Comparison of ENCODE assay signal across 8 cellular contexts in genomic region chr1:85027242-85027983, GRCh38. TPM values are rescaled to one million over a fixed set of nuclear protein-coding genes. Genes with fewer than 3 reads are reported as not detected.
DNase-seq lines count a peak whose midpoint lies in the region; ATAC-seq, FAIRE-seq and TF ChIP-seq lines count a peak whose summit lies in the region.

No MANE protein-coding gene starts in this region.

- no peak overlapping the region for H3K4me2 ChIP-seq in HepG2 (ENCODE audit: low read depth, low read length)
- no peak overlapping the region for H3K4me2 ChIP-seq in PC-9

- POLR2A ChIA-PET in activated CD4-positive, alpha-beta memory T cell treated with anti-CD3 and anti-CD28 coated beads for 36 hours (lab: Charles Lee): interaction anchor here (1.1 to 1.4 kb wide), 2 partner anchors 8 to 82 kb away, joined by 4 to 8 read pairs; no protein-coding TSS in a partner anchor
- POLR2A ChIA-PET in HepG2 (lab: Yijun Ruan, JAX): no interaction called here
- POLR2A ChIA-PET in PC-9 (lab: Charles Lee; ENCODE audit: unreplicated experiment): interaction anchor here (0.6 kb wide), 1 partner anchor 809 kb away, joined by 5 read pairs; no protein-coding TSS in a partner anchor

- BruUV-seq in HepG2 (replicated peaks; lab: Mats Ljungman, UMichigan): no TSS peak
- BruUV-seq in PC-9 (replicated peaks; lab: Mats Ljungman, UMichigan): no TSS peak

- no peaks in the 10 kb centered on the region for H3K27me3 Mint-ChIP-seq in activated CD4-positive, alpha-beta memory T cell treated with anti-CD3 and anti-CD28 coated beads for 36 hours

- H3K4me3 ChIP-seq in HepG2 (replicated peaks in 1 of 3; ENCODE audit: insufficient read depth in 1 of 3, low read depth in 2 of 3, low read length in 3 of 3) (no peak overlapping the region), PC-9 (no peak overlapping the region), H7 (ENCODE audit: insufficient read depth, low read depth, low read length) (no peak overlapping the region)

- TF ChIP-seq RAD21 in HepG2 (CRISPR knock-in tag; IDR thresholded peaks at IDR 0.05): no peak

- H3K9ac ChIP-seq in HepG2 (ENCODE audit: insufficient read depth, low read depth, low read length): no peak overlapping the region

- H3K36me3 ChIP-seq in HepG2 (replicated peaks in 1 of 2; ENCODE audit: control insufficient read depth in 1 of 2, insufficient read depth in 2 of 2, low read length in 2 of 2) (no peaks in the 10 kb centered on the region), PC-9 (ENCODE audit: low read depth) (no peaks in the 10 kb centered on the region), H7 (replicated peaks; ENCODE audit: control insufficient read depth, insufficient read depth, low read length) (no peaks in the 10 kb centered on the region)

- peaks cover 12% of the 10 kb centered on the region for H3K4me1 Mint-ChIP-seq in activated CD4-positive, alpha-beta memory T cell treated with anti-CD3 and anti-CD28 coated beads for 36 hours (ENCODE audit: low read depth)

- H3K79me2 ChIP-seq in HepG2 (ENCODE audit: insufficient read depth, low read length) (no peaks in the 10 kb centered on the region), PC-9 (ENCODE audit: low read depth) (no peaks in the 10 kb centered on the region)

- H3K9me3 Mint-ChIP-seq in activated CD4-positive, alpha-beta memory T cell treated with anti-CD3 and anti-CD28 coated beads for 36 hours: no peaks in the 10 kb centered on the region

- TF ChIP-seq CTCF in HepG2 (CRISPR knock-in tag; IDR thresholded peaks at IDR 0.05): no peak; the same call in 1 of the 2 replicates
- no peak for TF ChIP-seq CTCF in PC-9 (conservative IDR thresholded peaks at IDR 0.05)

- no peak overlapping the region for H3K27ac Mint-ChIP-seq in activated CD4-positive, alpha-beta memory T cell treated with anti-CD3 and anti-CD28 coated beads for 36 hours

- H3K27me3 ChIP-seq in HepG2 (ENCODE audit: control insufficient read depth in 1 of 2, insufficient read depth in 2 of 2, low read length in 2 of 2) (no peaks in the 10 kb centered on the region), PC-9 (ENCODE audit: insufficient read depth, low read depth) (no peaks in the 10 kb centered on the region), H7 (ENCODE audit: control insufficient read depth, insufficient read depth, low read length) (no peaks in the 10 kb centered on the region)

- CTCF ChIA-PET in activated CD4-positive, alpha-beta memory T cell treated with anti-CD3 and anti-CD28 coated beads for 36 hours (lab: Charles Lee): interaction anchor here (0.9 to 6.3 kb wide), 13 partner anchors 8 to 227 kb away, joined by 3 to 175 read pairs (median 6); no protein-coding TSS in a partner anchor
- CTCF ChIA-PET in HepG2 (lab: Yijun Ruan, JAX; ENCODE audit: low intra/inter-chr PET ratio, low total read pairs) (interaction anchor here (2.0 kb wide), 1 partner anchor 83 kb away, joined by 10 read pairs; no protein-coding TSS in a partner anchor), PC-9 (lab: Charles Lee) (interaction anchor here (0.7 kb wide), 1 partner anchor 973 kb away, joined by 5 read pairs; no protein-coding TSS in a partner anchor)

- H3K36me3 Mint-ChIP-seq in activated CD4-positive, alpha-beta memory T cell treated with anti-CD3 and anti-CD28 coated beads for 36 hours: no peaks in the 10 kb centered on the region

- DNase-seq in CD1c-positive myeloid dendritic cell (ENCODE audit: extremely low spot score) (peak; percentile 48), HepG2 (ENCODE audit: low spot score) (no peak), PC-9 (no peak), H7 (no peak)
- DNase-seq in activated CD4-positive, alpha-beta memory T cell treated with anti-CD3 and anti-CD28 coated beads for 36 hours: peak; percentile 25
- DNase-seq in activated CD4-positive, CD25-positive, alpha-beta regulatory T cell treated with anti-CD3 and anti-CD28 coated beads, Interleukin-2, amount 50 U/mL, for 72 hours: no peak

- TF ChIP-seq POLR2A in HepG2 (IDR thresholded peaks at IDR 0.05; ENCODE audit: insufficient read depth in 1 of 2, low read depth in 2 of 2, low read length in 2 of 2): no peak

- in situ Hi-C loops in HepG2 (cut with HindIII; ENCODE audit: extremely low pct_ligation_motif_present, low pct_unique_long_range_greater_than_20kb): no loop called here

- FAIRE-seq in HepG2 (lab: Jason Lieb, UNC): no peak

- intact Hi-C loops in activated CD4-positive, alpha-beta memory T cell treated with anti-CD3 and anti-CD28 coated beads for 36 hours (cut with micrococcal nuclease): loop anchor here (1.0 to 2.0 kb wide), 3 partner anchors 29 to 82 kb away; no protein-coding TSS in a partner anchor
- intact Hi-C loops in HepG2 (cut with micrococcal nuclease; ENCODE audit: unreplicated experiment): loop anchor here (1.0 kb wide), 1 partner anchor 82 kb away; no protein-coding TSS in a partner anchor
- intact Hi-C loops in PC-9 (cut with micrococcal nuclease; ENCODE audit: unreplicated experiment): no loop called here

- H3K4me3 Mint-ChIP-seq in activated CD4-positive, alpha-beta memory T cell treated with anti-CD3 and anti-CD28 coated beads for 36 hours: no peak overlapping the region

- H2AFZ ChIP-seq in HepG2 (ENCODE audit: low read length): no peak overlapping the region
- no peak overlapping the region for H2AFZ ChIP-seq in PC-9

- ATAC-seq in GM18909 (IDR thresholded peaks at IDR 0.05; ENCODE audit: poor library complexity, unreplicated experiment) (peak; percentile 87), HG03097 (IDR thresholded peaks at IDR 0.05; ENCODE audit: low FRiP score, unreplicated experiment) (peak; percentile 67), HepG2 (peak; percentile 84)

- no peaks in the 10 kb centered on the region for H3K9me3 ChIP-seq in HepG2 (ENCODE audit: low read length)
- no peaks in the 10 kb centered on the region for H3K9me3 ChIP-seq in PC-9 (ENCODE audit: insufficient read depth, low read depth)

- H4K20me1 ChIP-seq in HepG2 (ENCODE audit: insufficient read depth, low read length): no peaks in the 10 kb centered on the region
- H4K20me1 ChIP-seq in PC-9 (ENCODE audit: insufficient read depth): no peaks in the 10 kb centered on the region

- H3K4me1 ChIP-seq in HepG2 (ENCODE audit: insufficient read depth, low read length): no peaks in the 10 kb centered on the region
- H3K4me1 ChIP-seq in PC-9 (replicated peaks; ENCODE audit: insufficient read depth): no peaks in the 10 kb centered on the region

- H3K9me2 ChIP-seq in PC-9 (ENCODE audit: insufficient read depth): no peaks in the 10 kb centered on the region

- H3K27ac ChIP-seq in HepG2 (ENCODE audit: extremely low read length, insufficient read depth, low read length) (no peak overlapping the region), PC-9 (no peak overlapping the region)

- TF ChIP-seq EP300 in HepG2 (IDR thresholded peaks at IDR 0.05; ENCODE audit: low read depth in 2 of 2, low read length in 2 of 2) (no peak), HepG2 (CRISPR knock-in tag; IDR thresholded peaks at IDR 0.05; ENCODE audit: borderline replicate concordance) (no peak)

- 28% methylated on average over 5 of the region's 5 CpGs for WGBS in HepG2 (ENCODE audit: low lambda C conversion rate)

- H3F3A ChIP-seq in PC-9 (ENCODE audit: insufficient read depth, low read depth): no peaks in the 10 kb centered on the region

RNA-seq across cellular contexts. Expression of gene MCOLN3, which starts 20.9 kb away (rescaled TPM):
- total RNA-seq in activated CD4-positive, alpha-beta memory T cell treated with anti-CD3 and anti-CD28 coated beads for 36 hours: under 1 TPM; 0.22 to 0.62 TPM
- total RNA-seq in HepG2 (2016; rRNA removed; fragmentation: Illumina TruSeq; extraction: Trizol) (0.04 TPM in 1 of 2 replicates, not detected in the other), PC-9 (2021) (8.4 and 10.1 TPM in 2 replicates)
- not detected in 2 replicates for total RNA-seq in HepG2 (2016; cell fraction: cytosol; rRNA removed; fragmentation: Illumina TruSeq; extraction: Trizol; ENCODE audit: low read depth)
- not detected in 2 replicates for total RNA-seq in HepG2 (2016; cell fraction: insoluble cytoplasmic fraction; rRNA removed; fragmentation: Illumina TruSeq; extraction: Trizol)
- not detected in 2 replicates for total RNA-seq in HepG2 (2016; cell fraction: membrane; rRNA removed; fragmentation: Illumina TruSeq; extraction: Trizol)
- not detected in 2 replicates for total RNA-seq in HepG2 (2016; cell fraction: nucleus; rRNA removed; fragmentation: Illumina TruSeq; extraction: Trizol)
- polyA plus RNA-seq in HepG2 (2011; rRNA removed): 0.03 and 0.04 TPM in 2 replicates
- polyA plus RNA-seq in HepG2 (2011; cell fraction: cytosol; rRNA removed): not detected in 2 replicates
- polyA plus RNA-seq in HepG2 (2011; cell fraction: nucleus; rRNA removed): not detected in 2 replicates
- not detected in 2 replicates for polyA plus RNA-seq in HepG2 (2012)
- polyA plus RNA-seq in HepG2 (2016; cell fraction: cytosol; fragmentation: Illumina TruSeq; extraction: Trizol; ENCODE audit: low read depth): not detected in 2 replicates
- not detected in 2 replicates for polyA plus RNA-seq in HepG2 (2016; cell fraction: insoluble cytoplasmic fraction; fragmentation: Illumina TruSeq; extraction: Trizol; ENCODE audit: low read depth)
- polyA plus RNA-seq in HepG2 (2016; cell fraction: membrane; fragmentation: Illumina TruSeq; extraction: Trizol; ENCODE audit: low read depth): not detected in 2 replicates
- not detected in 2 replicates for polyA plus RNA-seq in HepG2 (2016; cell fraction: nucleus; fragmentation: Illumina TruSeq; extraction: Trizol; ENCODE audit: insufficient read depth, low read depth)
- not detected in 2 replicates for polyA minus RNA-seq in HepG2 (2011; rRNA and poly(A)+ RNA removed; ENCODE audit: low replicate concordance)
- not detected in 2 replicates for polyA minus RNA-seq in HepG2 (2011; cell fraction: cytosol; rRNA and poly(A)+ RNA removed)
- polyA minus RNA-seq in HepG2 (2011; cell fraction: nucleus; rRNA and poly(A)+ RNA removed): not detected in 2 replicates
- 1.2 and 1.5 TPM in 2 replicates for total RNA-seq in H7 (2014; rRNA removed; shearing (Covaris generic))

RNA-seq across cellular contexts. Expression of gene MCOLN2, which starts 30.5 kb away (rescaled TPM):
- total RNA-seq in activated CD4-positive, alpha-beta memory T cell treated with anti-CD3 and anti-CD28 coated beads for 36 hours: 10 to 100 TPM; 42.1 to 43.2 TPM
- total RNA-seq in HepG2 (2016; rRNA removed; fragmentation: Illumina TruSeq; extraction: Trizol): not detected in 2 replicates
- total RNA-seq in HepG2 (2016; cell fraction: cytosol; rRNA removed; fragmentation: Illumina TruSeq; extraction: Trizol; ENCODE audit: low read depth): not detected in 2 replicates
- total RNA-seq in HepG2 (2016; cell fraction: insoluble cytoplasmic fraction; rRNA removed; fragmentation: Illumina TruSeq; extraction: Trizol): not detected in 2 replicates
- not detected in 2 replicates for total RNA-seq in HepG2 (2016; cell fraction: membrane; rRNA removed; fragmentation: Illumina TruSeq; extraction: Trizol)
- total RNA-seq in HepG2 (2016; cell fraction: nucleus; rRNA removed; fragmentation: Illumina TruSeq; extraction: Trizol): not detected in 2 replicates
- polyA plus RNA-seq in HepG2 (2011; rRNA removed): not detected in 2 replicates
- polyA plus RNA-seq in HepG2 (2011; cell fraction: cytosol; rRNA removed): not detected in 2 replicates
- 0.27 TPM in 1 of 2 replicates, not detected in the other for polyA plus RNA-seq in HepG2 (2011; cell fraction: nucleus; rRNA removed)
- polyA plus RNA-seq in HepG2 (2012): not detected in 2 replicates
- not detected in 2 replicates for polyA plus RNA-seq in HepG2 (2016; cell fraction: cytosol; fragmentation: Illumina TruSeq; extraction: Trizol; ENCODE audit: low read depth)
- polyA plus RNA-seq in HepG2 (2016; cell fraction: insoluble cytoplasmic fraction; fragmentation: Illumina TruSeq; extraction: Trizol; ENCODE audit: low read depth): not detected in 2 replicates
- polyA plus RNA-seq in HepG2 (2016; cell fraction: membrane; fragmentation: Illumina TruSeq; extraction: Trizol; ENCODE audit: low read depth): not detected in 2 replicates
- not detected in 2 replicates for polyA plus RNA-seq in HepG2 (2016; cell fraction: nucleus; fragmentation: Illumina TruSeq; extraction: Trizol; ENCODE audit: insufficient read depth, low read depth)
- polyA minus RNA-seq in HepG2 (2011; rRNA and poly(A)+ RNA removed; ENCODE audit: low replicate concordance): not detected in 2 replicates
- not detected in 2 replicates for polyA minus RNA-seq in HepG2 (2011; cell fraction: cytosol; rRNA and poly(A)+ RNA removed)
- polyA minus RNA-seq in HepG2 (2011; cell fraction: nucleus; rRNA and poly(A)+ RNA removed): not detected in 2 replicates
- 0.23 TPM in 1 of 2 replicates, not detected in the other for total RNA-seq in PC-9 (2021)
- 0.38 and 0.70 TPM in 2 replicates for total RNA-seq in H7 (2014; rRNA removed; shearing (Covaris generic))

Comparison
In these comparisons a context has a peak if more than half of its experiments do, and no peak if none do; other contexts are left out.
1. DNase-seq: peak in CD1c-positive myeloid dendritic cell (single experiment) and activated CD4-positive, alpha-beta memory T cell treated with anti-CD3 and anti-CD28 coated beads for 36 hours (single experiment); none in HepG2 (single experiment), PC-9 (0 of 2), activated CD4-positive, CD25-positive, alpha-beta regulatory T cell treated with anti-CD3 and anti-CD28 coated beads, Interleukin-2, amount 50 U/mL, for 72 hours (single experiment) and H7 (single experiment).
2. RNA of gene MCOLN2, which starts 30.5 kb away (total RNA-seq): 42.1 to 43.2 TPM in activated CD4-positive, alpha-beta memory T cell treated with anti-CD3 and anti-CD28 coated beads for 36 hours; 0.38 to 0.70 TPM in H7, 0.23 TPM in PC-9 and not detected in HepG2; every median in the first group is over 10 times any median in the second.
3. Peak in every context shown above with its lines, with median percentiles within 50 percentile points of each other: ATAC-seq.